3 cellular contexts compared by ENCODE assay signal in genomic region chr16:54806961-54807360, GRCh38.
"Had no signal": no experiment of that assay in that cellular context is flagged by ENCODE, and none has a peak within 500 bp of the region (broad histone marks: within the 10 kb centered on the region; RNA-seq: fewer than 3 reads in every experiment).

No MANE protein-coding gene starts in this region.

- DNase-seq: GDM1, GF-D8 had no signal

- H3K4me3 ChIP-seq: GM12878 had no signal

- ATAC-seq: GM12878 had no signal
